ENCODE assay signal across 18 cellular contexts in the genomic region with DNA sequence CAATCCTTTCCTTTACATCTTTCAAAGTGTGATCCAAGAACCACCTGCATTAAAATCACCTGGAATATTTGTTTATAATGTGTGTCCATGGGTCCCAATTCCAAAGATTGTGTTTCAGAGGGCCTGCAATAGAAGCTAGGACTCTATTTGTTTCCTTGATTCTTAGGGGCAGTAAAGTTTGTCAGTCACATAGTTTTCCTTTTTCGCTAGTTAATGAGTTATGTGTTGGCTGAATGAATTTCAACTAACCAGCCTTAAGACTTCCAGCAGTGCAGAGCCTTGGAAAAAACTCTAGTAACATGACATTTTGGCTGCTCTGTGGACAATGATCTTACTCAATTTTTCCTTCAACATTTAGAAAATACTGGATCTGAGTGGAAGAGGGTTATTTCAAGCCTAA. TPM values are rescaled to one million over a fixed set of nuclear protein-coding genes. Genes with fewer than 3 reads are reported as not detected.
A peak's percentile ranks its signal among the peaks of the same experiment; 100 is the strongest.
DNase-seq lines count a peak whose midpoint lies in the region; ATAC-seq, FAIRE-seq and TF ChIP-seq lines count a peak whose summit lies in the region.
"Had no signal": no experiment of that assay in that cellular context is flagged by ENCODE, and none has a peak within 500 bp of the region (broad histone marks: within the 10 kb centered on the region; RNA-seq: fewer than 3 reads in every experiment).

No MANE protein-coding gene starts in this region.

- H3K27me3 Mint-ChIP-seq in activated T-cell treated with anti-CD3 and anti-CD28 coated beads, Interleukin-2, amount 50 U/mL, for 72 hours (ENCODE audit: low read depth), result peaks cover 7% of the 10 kb centered on the region
- no peaks in the 10 kb centered on the region for H3K27me3 Mint-ChIP-seq in glutamatergic neuron (ENCODE audit: unreplicated experiment)
- H3K27me3 Mint-ChIP-seq: CD4-positive, CD25-positive, alpha-beta regulatory T cell had no signal

- no peak for DNase-seq in activated T-cell treated with anti-CD3 and anti-CD28 coated beads, Interleukin-2, amount 50 U/mL, for 72 hours
- DNase-seq in activated T-cell treated with anti-CD3 and anti-CD28 coated beads for 4 hours (no peak), left kidney (ENCODE audit: low read depth, low spot score) (peak; percentile 33), renal cortical epithelial cell (ENCODE audit: low read depth) (peak; percentile 84), NCI-H2081 treated with DMSO at 0.1 percent for 48 hours (lab: John Stamatoyannopoulos, UW) (no peak), glutamatergic neuron (no peak)
- DNase-seq: BE2C; Caco-2; CD4-positive, CD25-positive, alpha-beta regulatory T cell; H9; KG1; NCI-H1694 treated with DMSO at 0.1 percent for 48 hours; NCI-H2227 treated with DMSO at 0.1 percent for 48 hours; NCI-H510A treated with DMSO at 0.1 percent for 48 hours; PC-3 had no signal

- H3K4me1 Mint-ChIP-seq in activated T-cell treated with anti-CD3 and anti-CD28 coated beads, Interleukin-2, amount 50 U/mL, for 72 hours (ENCODE audit: low read depth), result no peaks in the 10 kb centered on the region
- no peaks in the 10 kb centered on the region for H3K4me1 Mint-ChIP-seq in glutamatergic neuron (ENCODE audit: low read depth, unreplicated experiment)

- peak; percentile 36 for FAIRE-seq in colon (lab: Jason Lieb, UNC)
- FAIRE-seq: A204.1 had no signal

- H3K27ac Mint-ChIP-seq in activated T-cell treated with anti-CD3 and anti-CD28 coated beads, Interleukin-2, amount 50 U/mL, for 72 hours, result peak overlapping the region; percentile 20
- H3K27ac Mint-ChIP-seq in glutamatergic neuron (ENCODE audit: unreplicated experiment), result no peak overlapping the region

- TF ChIP-seq CTCF in glutamatergic neuron (IDR thresholded peaks at IDR 0.05; ENCODE audit: partially characterized antibody, unreplicated experiment), result no peak

- H3K4me3 Mint-ChIP-seq in activated T-cell treated with anti-CD3 and anti-CD28 coated beads, Interleukin-2, amount 50 U/mL, for 72 hours, result no peak overlapping the region
- H3K4me3 Mint-ChIP-seq in glutamatergic neuron (ENCODE audit: unreplicated experiment), result no peak overlapping the region
- H3K4me3 Mint-ChIP-seq: CD4-positive, CD25-positive, alpha-beta regulatory T cell; H9 had no signal

- no peaks in the 10 kb centered on the region for H3K9me3 Mint-ChIP-seq in activated T-cell treated with anti-CD3 and anti-CD28 coated beads, Interleukin-2, amount 50 U/mL, for 72 hours
- H3K9me3 Mint-ChIP-seq in glutamatergic neuron (ENCODE audit: unreplicated experiment), result no peaks in the 10 kb centered on the region
- H3K9me3 Mint-ChIP-seq: CD4-positive, CD25-positive, alpha-beta regulatory T cell; H9 had no signal

- ATAC-seq in activated T-cell treated with anti-CD3 and anti-CD28 coated beads, Interleukin-2, amount 50 U/mL, for 72 hours (replicated peaks in 1 of 2), result no peak
- ATAC-seq in HG02759 (IDR thresholded peaks at IDR 0.05; ENCODE audit: unreplicated experiment), result no peak
- ATAC-seq: PC-3 had no signal

- H3K36me3 Mint-ChIP-seq in activated T-cell treated with anti-CD3 and anti-CD28 coated beads, Interleukin-2, amount 50 U/mL, for 72 hours (ENCODE audit: insufficient read depth in 2 of 2), result peaks cover 0 to 14% of the 10 kb centered on the region in 2 donors
- H3K36me3 Mint-ChIP-seq in glutamatergic neuron (ENCODE audit: unreplicated experiment), result no peaks in the 10 kb centered on the region

RNA-seq across cellular contexts. Expression of a gene that starts 11.3 kb away (rescaled TPM):
- not detected for total RNA-seq in activated T-cell treated with anti-CD3 and anti-CD28 coated beads, Interleukin-2, amount 50 U/mL, for 72 hours
- total RNA-seq in renal cortical epithelial cell, result not detected in 2 replicates
- not detected for total RNA-seq in glutamatergic neuron (ENCODE audit: unreplicated experiment)
- total RNA-seq: Caco-2; CD4-positive, CD25-positive, alpha-beta regulatory T cell; H9; PC-3 had no signal

Comparison
In these comparisons a context has a peak if more than half of its experiments do, and no peak if none do; other contexts are left out.
1. DNase-seq: peak in left kidney (single experiment) and renal cortical epithelial cell (single experiment); none in activated T-cell treated with anti-CD3 and anti-CD28 coated beads, Interleukin-2, amount 50 U/mL, for 72 hours (0 of 2), activated T-cell treated with anti-CD3 and anti-CD28 coated beads for 4 hours (single experiment), NCI-H2081 treated with DMSO at 0.1 percent for 48 hours (single experiment) and glutamatergic neuron (single experiment).